ENCODE assay signal across 8 cellular contexts in genomic region chr5:176837707-176838115, GRCh38. TPM values are rescaled to one million over a fixed set of nuclear protein-coding genes. Genes with fewer than 3 reads are reported as not detected.
DNase-seq lines count a peak whose midpoint lies in the region; ATAC-seq, FAIRE-seq and TF ChIP-seq lines count a peak whose summit lies in the region.
"Had no signal": no experiment of that assay in that cellular context is flagged by ENCODE, and none has a peak within 500 bp of the region (broad histone marks: within the 10 kb centered on the region; RNA-seq: fewer than 3 reads in every experiment).

No MANE protein-coding gene starts in this region.

- TF ChIP-seq POLR2A in K562 (conservative IDR thresholded peaks at IDR 0.05): no peak

- no peaks in the 10 kb centered on the region for H3K36me3 ChIP-seq in K562 (ENCODE audit: control insufficient read depth, insufficient read depth, low read length)

- H2AFZ ChIP-seq in K562 (ENCODE audit: low read depth, low read length): no peak overlapping the region

- peak; percentile 99 for ATAC-seq in K562

- H3K27ac ChIP-seq in HL-60 (replicated peaks): no peak overlapping the region
- no peak overlapping the region for H3K27ac ChIP-seq in K562 (ENCODE audit: extremely low read depth, low read depth, low read length)

- intact Hi-C loops in K562 (cut with micrococcal nuclease): no loop called here

- 6% methylated on average over 16 of the region's 16 CpGs for WGBS in K562 (ENCODE audit: insufficient coverage, low coverage, missing lambda C conversion rate)

- BruUV-seq in K562 (replicated peaks; lab: Mats Ljungman, UMichigan): no TSS peak

- H4K20me1 ChIP-seq in K562 (replicated peaks; ENCODE audit: control insufficient read depth, insufficient read depth, low read length): peaks cover 23% of the 10 kb centered on the region; the same call in 1 of the 2 replicates

- DNase-seq in HL-60 (ENCODE audit: low read depth in 1 of 2, low spot score in 1 of 2): peak; percentile 59 to 76
- peak; percentile 87 for DNase-seq in UCSD-AML1 (lab: John Stamatoyannopoulos, UW; ENCODE audit: unreplicated experiment)
- DNase-seq in K562 (ENCODE audit: extremely low read depth in 1 of 4, low spot score in 3 of 4): peak; percentile 80 to 91 (median 86)
- DNase-seq in iPS-NIHi7 (ENCODE audit: extremely low spot score): peak; percentile 91
- peak; percentile 84 for DNase-seq in stimulated activated CD4-positive, alpha-beta T cell treated with anti-CD3 and anti-CD28 coated beads, Interleukin-15, amount 100 ng/mL, for 24 hours
- DNase-seq in cerebellum (ENCODE audit: low spot score): no peak
- no peak for DNase-seq in SHP77 treated with DMSO at 0.1 percent for 48 hours (lab: John Stamatoyannopoulos, UW)

- no peak for TF ChIP-seq EP300 in K562 (IDR thresholded peaks at IDR 0.05; ENCODE audit: low read length)

- peaks cover 0 to 3% of the 10 kb centered on the region in 2 experiments; a peak in 1 of 5 replicates for H3K4me1 ChIP-seq in K562 (replicated peaks in 1 of 2; ENCODE audit: control insufficient read depth in 2 of 2, insufficient read depth in 2 of 2, low read length in 2 of 2)

- H3K4me3 ChIP-seq in HL-60 (replicated peaks; ENCODE audit: insufficient read depth, low read length) (no peak overlapping the region), K562 (no peak overlapping the region)

- no peak overlapping the region for H3K4me2 ChIP-seq in K562 (ENCODE audit: insufficient read depth, low read length)

- TF ChIP-seq RAD21 in K562 (CRISPR knock-in tag; conservative IDR thresholded peaks at IDR 0.05 in 1 of 2, IDR thresholded peaks at IDR 0.05 in 1 of 2): 0 out of 4 replicates have a peak, but pooled peaks of 1 of the 2 experiments have one; percentile 4

- no peaks in the 10 kb centered on the region for H3K79me2 ChIP-seq in K562 (ENCODE audit: control insufficient read depth, insufficient read depth, low read length)

- H3K27me3 ChIP-seq in HL-60 (ENCODE audit: insufficient read depth, poor library complexity, severe bottlenecking) (no peaks in the 10 kb centered on the region), K562 (ENCODE audit: control insufficient read depth in 2 of 2, insufficient read depth in 2 of 2, low read length in 2 of 2) (peaks cover 5 to 53% of the 10 kb centered on the region in 2 experiments; a peak in 3 of 5 replicates)

- in situ Hi-C loops in K562 (cut with MboI): no loop called here

- CTCF ChIA-PET in K562 (lab: Yijun Ruan, JAX; ENCODE audit: low intra/inter-chr PET ratio): no interaction called here

- no peaks in the 10 kb centered on the region for H3K9me3 ChIP-seq in K562 (replicated peaks; ENCODE audit: control insufficient read depth, insufficient read depth, low read depth, low read length)

- no peaks in the 10 kb centered on the region for H3K9me1 ChIP-seq in K562 (ENCODE audit: control insufficient read depth, insufficient read depth, low read length)

- TF ChIP-seq CTCF in HL-60 (IDR thresholded peaks at IDR 0.05; ENCODE audit: insufficient read depth, low read length) (no peak), K562 (IDR thresholded peaks at IDR 0.05 in 2 of 3, conservative IDR thresholded peaks at IDR 0.05 in 1 of 3; ENCODE audit: insufficient read depth in 2 of 3, low read depth in 1 of 3, low read length in 3 of 3) (peak in 1 of 3 experiments; percentile 15; a peak in 1 of 6 replicates)

- no peak overlapping the region for H3K9ac ChIP-seq in K562 (ENCODE audit: insufficient read depth in 1 of 2, low read depth in 2 of 2, low read length in 2 of 2)

- peak; percentile 83 for FAIRE-seq in K562 (lab: Jason Lieb, UNC)
- FAIRE-seq: colon had no signal

- POLR2A ChIA-PET in K562 (lab: Yijun Ruan, JAX): no interaction called here

TF ChIP-seq in K562, 482 proteins besides CTCF, POLR2A, EP300 and RAD21 (continues in another document):
- peak; percentile 100 for TF ChIP-seq FOXK1 (CRISPR knock-in tag; IDR thresholded peaks at IDR 0.05; ENCODE audit: borderline replicate concordance)
- TF ChIP-seq ZNF644 (tag; IDR thresholded peaks at IDR 0.05; ENCODE audit: low read depth): peak; percentile 99
- TF ChIP-seq BMI1 (IDR thresholded peaks at IDR 0.05; ENCODE audit: low read length): no peak
- no peak for TF ChIP-seq NR2F6 (CRISPR knock-in tag; IDR thresholded peaks at IDR 0.05)
- TF ChIP-seq GTF2A2 (tag; IDR thresholded peaks at IDR 0.05): no peak
- TF ChIP-seq MBD1 (CRISPR knock-in tag; IDR thresholded peaks at IDR 0.05): no peak
- TF ChIP-seq SAP30 (IDR thresholded peaks at IDR 0.05; ENCODE audit: borderline replicate concordance, insufficient read depth, low read depth, low read length, poor library complexity, severe bottlenecking): peak; percentile 99
- TF ChIP-seq MECOM (CRISPR knock-in tag; IDR thresholded peaks at IDR 0.05): peak; percentile 90
- TF ChIP-seq ZNF24 (IDR thresholded peaks at IDR 0.05): peak; percentile 84; the same call in 1 of the 2 replicates
- no peak for TF ChIP-seq MCM7 (IDR thresholded peaks at IDR 0.05)
- no peak for TF ChIP-seq PTTG1 (tag; IDR thresholded peaks at IDR 0.05; ENCODE audit: low read depth)
- no peak for TF ChIP-seq ZNF444 (CRISPR knock-in tag; IDR thresholded peaks at IDR 0.05)
- TF ChIP-seq ARID3B (CRISPR knock-in tag; IDR thresholded peaks at IDR 0.05; ENCODE audit: borderline replicate concordance): peak; percentile 76; the same call in 1 of the 2 replicates
- TF ChIP-seq ZNF707 (CRISPR knock-in tag; conservative IDR thresholded peaks at IDR 0.05): 0 out of 2 replicates have a peak, but pooled peaks have one; percentile 28
- TF ChIP-seq NFRKB (IDR thresholded peaks at IDR 0.05; ENCODE audit: low read depth): no peak
- TF ChIP-seq HDAC2 (IDR thresholded peaks at IDR 0.05): peak; percentile 99
- TF ChIP-seq CCNT2 (IDR thresholded peaks at IDR 0.05; ENCODE audit: borderline replicate concordance, extremely low read depth, insufficient read length, low read depth, low read length): no peak
- no peak for TF ChIP-seq HMG20B (CRISPR knock-in tag; IDR thresholded peaks at IDR 0.05)
- 0 out of 2 replicates have a peak, but pooled peaks have one; percentile 41 for TF ChIP-seq PYGO2 (tag; IDR thresholded peaks at IDR 0.05)
- TF ChIP-seq ZNF639 (CRISPR knock-in tag; conservative IDR thresholded peaks at IDR 0.05 in 1 of 2, IDR thresholded peaks at IDR 0.05 in 1 of 2): peak; percentile 93 to 98

RNA-seq across cellular contexts. Expression of gene UNC5A, which starts 27.4 kb away (rescaled TPM):
- not detected in 2 replicates for total RNA-seq in K562 (2011; cell fraction: chromatin; rRNA removed; ENCODE audit: low replicate concordance)
- not detected in 2 replicates for total RNA-seq in K562 (2011; cell fraction: nucleolus; rRNA removed)
- not detected in 2 replicates for total RNA-seq in K562 (2011; cell fraction: nucleoplasm; rRNA removed)
- total RNA-seq in K562 (2014; rRNA removed): not detected in 2 replicates
- not detected in 2 replicates for total RNA-seq in K562 (2014; rRNA removed; fragmentation: Illumina TruSeq; extraction: Trizol)
- total RNA-seq in K562 (2015; rRNA removed; fragmentation: Illumina TruSeq; extraction: Trizol): not detected in 2 replicates
- total RNA-seq in K562 (2021): not detected in 2 replicates
- not detected in 2 replicates for polyA plus RNA-seq in K562 (2011; rRNA removed)
- polyA plus RNA-seq in K562 (2011; cell fraction: cytosol; rRNA removed): 0.03 TPM in 1 of 2 replicates, not detected in the other
- not detected in 2 replicates for polyA plus RNA-seq in K562 (2011; cell fraction: nucleus; rRNA removed)
- 0.06 TPM in 1 of 2 replicates, not detected in the other for polyA plus RNA-seq in K562 (2012)
- polyA plus RNA-seq in K562 (2014; fragmentation: Illumina TruSeq; extraction: Trizol): not detected in 2 replicates
- not detected for polyA plus RNA-seq in K562 (2014; fragmentation: Nextera tagmentation; extraction: Ambion mirVana)
- polyA plus RNA-seq in K562 (2014; rRNA removed): not detected in 2 replicates
- not detected in 2 replicates for polyA minus RNA-seq in K562 (2011; rRNA and poly(A)+ RNA removed)
- not detected in 2 replicates for polyA minus RNA-seq in K562 (2011; cell fraction: cytosol; rRNA and poly(A)+ RNA removed)
- polyA minus RNA-seq in K562 (2011; cell fraction: nucleus; rRNA and poly(A)+ RNA removed): not detected in 2 replicates
- total RNA-seq in cerebellum: 9.3 TPM

Comparison
In these comparisons a context has a peak if more than half of its experiments do, and no peak if none do; other contexts are left out.
1. DNase-seq: peak in HL-60 (2 of 2), UCSD-AML1 (single experiment), K562 (4 of 4), iPS-NIHi7 (single experiment) and stimulated activated CD4-positive, alpha-beta T cell treated with anti-CD3 and anti-CD28 coated beads, Interleukin-15, amount 100 ng/mL, for 24 hours (single experiment); none in cerebellum (single experiment) and SHP77 treated with DMSO at 0.1 percent for 48 hours (single experiment).